16 cellular contexts compared by ENCODE assay signal in the genomic region with DNA sequence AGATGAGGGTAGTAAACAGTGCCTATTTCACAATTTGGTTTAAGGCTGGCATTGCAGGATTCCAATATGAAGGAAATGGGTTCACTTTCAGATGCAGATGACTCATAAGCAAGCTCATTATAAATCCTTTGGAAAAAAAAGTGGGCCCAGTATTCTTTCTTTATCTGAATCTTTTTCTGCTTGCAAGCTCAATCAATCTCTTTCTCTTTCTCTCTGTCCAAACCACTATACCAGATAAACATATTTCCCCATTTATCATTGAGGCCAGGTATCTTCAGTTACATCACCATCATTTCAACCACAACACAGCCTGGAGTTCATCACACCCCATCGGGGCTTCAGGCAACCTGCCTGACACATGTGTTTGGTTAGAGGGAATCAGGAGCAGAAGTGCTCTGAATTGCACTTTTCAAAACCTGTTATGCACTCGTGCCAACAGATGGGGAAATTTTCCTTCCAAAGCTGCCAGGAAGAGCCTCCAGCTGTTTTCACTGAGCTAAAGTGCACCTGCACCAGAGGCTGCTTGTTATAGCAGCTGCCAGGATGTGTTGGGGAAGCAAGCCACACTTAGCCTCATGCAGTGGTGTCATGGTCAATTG. TPM values are rescaled to one million over a fixed set of nuclear protein-coding genes. Genes with fewer than 3 reads are reported as not detected.
DNase-seq lines count a peak whose midpoint lies in the region; ATAC-seq, FAIRE-seq and TF ChIP-seq lines count a peak whose summit lies in the region.
"Had no signal": no experiment of that assay in that cellular context is flagged by ENCODE, and none has a peak within 500 bp of the region (broad histone marks: within the 10 kb centered on the region; RNA-seq: fewer than 3 reads in every experiment).

No MANE protein-coding gene starts in this region.

- CTCF ChIA-PET in HepG2 (lab: Yijun Ruan, JAX; ENCODE audit: low intra/inter-chr PET ratio, low total read pairs) = no interaction called here

- DNase-seq in DMS 273 (lab: John Stamatoyannopoulos, UW; ENCODE audit: unreplicated experiment) (peak; percentile 68), amniotic epithelial cell (ENCODE audit: low read depth) (peak; percentile 100), HepG2 (ENCODE audit: low spot score) (no peak), frontal cortex (ENCODE audit: low spot score in 2 of 2) (no peak), kidney glomerular epithelial cell (lab: John Stamatoyannopoulos, UW) (no peak)
- DNase-seq in activated CD4-positive, alpha-beta T cell treated with anti-CD3 and anti-CD28 coated beads for 4 hours = no peak
- DNase-seq: activated naive CD4-positive, alpha-beta T cell; DMS153; endodermal cell; Kasumi-1; occipital lobe; stimulated activated CD4-positive, alpha-beta T cell treated with anti-CD3 and anti-CD28 coated beads, Interleukin-4, amount 100 ng/mL, for 4 hours; tibial artery had no signal

- no peak overlapping the region for H3K4me2 ChIP-seq in Loucy (ENCODE audit: low read depth, low read length, poor library complexity, severe bottlenecking)
- no peak overlapping the region for H3K4me2 ChIP-seq in HepG2 (ENCODE audit: low read depth, low read length)

- H3K9me3 ChIP-seq in Loucy (ENCODE audit: insufficient read depth, low read depth, low read length) = no peaks in the 10 kb centered on the region
- H3K9me3 ChIP-seq in HepG2 (ENCODE audit: low read length) = no peaks in the 10 kb centered on the region
- H3K9me3 ChIP-seq: tibial artery had no signal

- H3K9ac ChIP-seq in Loucy (ENCODE audit: low read depth, low read length, poor library complexity, severe bottlenecking) (no peak overlapping the region), HepG2 (ENCODE audit: insufficient read depth, low read depth, low read length) (no peak overlapping the region)

- TF ChIP-seq EP300 in HepG2 (IDR thresholded peaks at IDR 0.05; ENCODE audit: low read depth in 2 of 2, low read length in 2 of 2) (no peak), HepG2 (CRISPR knock-in tag; IDR thresholded peaks at IDR 0.05; ENCODE audit: borderline replicate concordance) (no peak)

- H4K20me1 ChIP-seq in Loucy (ENCODE audit: insufficient read depth, low read length, poor library complexity, severe bottlenecking) (no peaks in the 10 kb centered on the region), HepG2 (ENCODE audit: insufficient read depth, low read length) (no peaks in the 10 kb centered on the region)

- H3F3A ChIP-seq in Loucy (ENCODE audit: low read depth) = no peaks in the 10 kb centered on the region

- H3K36me3 ChIP-seq in Loucy (ENCODE audit: insufficient read depth, low read length) (no peaks in the 10 kb centered on the region), HepG2 (replicated peaks in 1 of 2; ENCODE audit: control insufficient read depth in 1 of 2, insufficient read depth in 2 of 2, low read length in 2 of 2) (no peaks in the 10 kb centered on the region)
- H3K36me3 ChIP-seq: tibial artery had no signal

- POLR2A ChIA-PET in HepG2 (lab: Yijun Ruan, JAX) = no interaction called here

- TF ChIP-seq POLR2A in HepG2 (IDR thresholded peaks at IDR 0.05; ENCODE audit: insufficient read depth in 1 of 2, low read depth in 2 of 2, low read length in 2 of 2) = no peak

- H3K27me3 ChIP-seq in Loucy (ENCODE audit: insufficient read depth, low read length, poor library complexity, severe bottlenecking) = no peaks in the 10 kb centered on the region
- H3K27me3 ChIP-seq in HepG2 (ENCODE audit: control insufficient read depth in 1 of 2, insufficient read depth in 2 of 2, low read length in 2 of 2) = no peaks in the 10 kb centered on the region
- H3K27me3 ChIP-seq: tibial artery had no signal

- H2AFZ ChIP-seq in Loucy (ENCODE audit: low read length) (peak overlapping the region; percentile 54; the same call in 1 of the 2 replicates), HepG2 (ENCODE audit: low read length) (no peak overlapping the region)

- FAIRE-seq in HepG2 (lab: Jason Lieb, UNC) = no peak
- no peak for FAIRE-seq in frontal cortex (lab: Jason Lieb, UNC)

- H3K4me1 ChIP-seq in Loucy (ENCODE audit: insufficient read depth, low read length, poor library complexity, severe bottlenecking) (peaks cover 7% of the 10 kb centered on the region), HepG2 (ENCODE audit: insufficient read depth, low read length) (peaks cover 7% of the 10 kb centered on the region)

- TF ChIP-seq CTCF in Loucy (conservative IDR thresholded peaks at IDR 0.05; ENCODE audit: low read length) = no peak
- no peak for TF ChIP-seq CTCF in HepG2 (CRISPR knock-in tag; IDR thresholded peaks at IDR 0.05)

- TF ChIP-seq RAD21 in HepG2 (CRISPR knock-in tag; IDR thresholded peaks at IDR 0.05) = no peak

- no peaks in the 10 kb centered on the region for H3K9me2 ChIP-seq in Loucy (replicated peaks; ENCODE audit: low read depth, low read length)

- intact Hi-C loops in HepG2 (cut with micrococcal nuclease; ENCODE audit: unreplicated experiment) = no loop called here

- no peak overlapping the region for H3K27ac ChIP-seq in HepG2 (ENCODE audit: extremely low read length, insufficient read depth, low read length)
- H3K27ac ChIP-seq: tibial artery had no signal

- 6% methylated on average over 2 of the region's 2 CpGs for WGBS in HepG2 (ENCODE audit: low lambda C conversion rate)

- ATAC-seq in HepG2 (no peak), GM19452 (IDR thresholded peaks at IDR 0.05; ENCODE audit: unreplicated experiment) (no peak)
- ATAC-seq: Panc1 had no signal

- H3K4me3 ChIP-seq in Loucy (ENCODE audit: low read length, poor library complexity, severe bottlenecking) = no peak overlapping the region
- no peak overlapping the region for H3K4me3 ChIP-seq in HepG2 (replicated peaks in 1 of 3; ENCODE audit: insufficient read depth in 1 of 3, low read depth in 2 of 3, low read length in 3 of 3)
- H3K4me3 ChIP-seq: tibial artery had no signal

- in situ Hi-C loops in HepG2 (cut with HindIII; ENCODE audit: extremely low pct_ligation_motif_present, low pct_unique_long_range_greater_than_20kb) = no loop called here

- H3K79me2 ChIP-seq in Loucy (ENCODE audit: insufficient read depth, low read length) = no peaks in the 10 kb centered on the region
- H3K79me2 ChIP-seq in HepG2 (ENCODE audit: insufficient read depth, low read length) = no peaks in the 10 kb centered on the region

- BruUV-seq in HepG2 (replicated peaks; lab: Mats Ljungman, UMichigan) = no TSS peak

TF ChIP-seq in HepG2, 621 proteins besides CTCF, POLR2A, EP300 and RAD21:
- TF ChIP-seq ZNF12 (CRISPR knock-in tag; IDR thresholded peaks at IDR 0.05) (peak; percentile 69), SP2 (CRISPR knock-in tag; IDR thresholded peaks at IDR 0.05) (no peak)

RNA-seq across cellular contexts. Expression of a gene that starts 30.0 kb away (rescaled TPM):
- total RNA-seq in HepG2 (2016; rRNA removed; fragmentation: Illumina TruSeq; extraction: Trizol) (not detected in 2 replicates), frontal cortex (2.0 TPM)
- total RNA-seq in HepG2 (2016; cell fraction: cytosol; rRNA removed; fragmentation: Illumina TruSeq; extraction: Trizol; ENCODE audit: low read depth) = not detected in 2 replicates
- total RNA-seq in HepG2 (2016; cell fraction: insoluble cytoplasmic fraction; rRNA removed; fragmentation: Illumina TruSeq; extraction: Trizol) = not detected in 2 replicates
- not detected in 2 replicates for total RNA-seq in HepG2 (2016; cell fraction: membrane; rRNA removed; fragmentation: Illumina TruSeq; extraction: Trizol)
- total RNA-seq in HepG2 (2016; cell fraction: nucleus; rRNA removed; fragmentation: Illumina TruSeq; extraction: Trizol) = not detected in 2 replicates
- polyA plus RNA-seq in HepG2 (2011; rRNA removed) = 0.03 TPM in 1 of 2 replicates, not detected in the other
- 0.01 TPM in 1 of 2 replicates, not detected in the other for polyA plus RNA-seq in HepG2 (2011; cell fraction: cytosol; rRNA removed)
- not detected in 2 replicates for polyA plus RNA-seq in HepG2 (2011; cell fraction: nucleus; rRNA removed)
- not detected in 2 replicates for polyA plus RNA-seq in HepG2 (2012)
- not detected in 2 replicates for polyA plus RNA-seq in HepG2 (2016; cell fraction: cytosol; fragmentation: Illumina TruSeq; extraction: Trizol; ENCODE audit: low read depth)
- not detected in 2 replicates for polyA plus RNA-seq in HepG2 (2016; cell fraction: insoluble cytoplasmic fraction; fragmentation: Illumina TruSeq; extraction: Trizol; ENCODE audit: low read depth)
- polyA plus RNA-seq in HepG2 (2016; cell fraction: membrane; fragmentation: Illumina TruSeq; extraction: Trizol; ENCODE audit: low read depth) = not detected in 2 replicates
- not detected in 2 replicates for polyA plus RNA-seq in HepG2 (2016; cell fraction: nucleus; fragmentation: Illumina TruSeq; extraction: Trizol; ENCODE audit: insufficient read depth, low read depth)
- polyA minus RNA-seq in HepG2 (2011; rRNA and poly(A)+ RNA removed; ENCODE audit: low replicate concordance) = 0.19 TPM in 1 of 2 replicates, not detected in the other
- not detected in 2 replicates for polyA minus RNA-seq in HepG2 (2011; cell fraction: cytosol; rRNA and poly(A)+ RNA removed)
- polyA minus RNA-seq in HepG2 (2011; cell fraction: nucleus; rRNA and poly(A)+ RNA removed) = not detected in 2 replicates

Comparison
In these comparisons a context has a peak if more than half of its experiments do, and no peak if none do; other contexts are left out.
1. DNase-seq: peak in DMS 273 (single experiment) and amniotic epithelial cell (single experiment); none in HepG2 (single experiment), frontal cortex (0 of 2), kidney glomerular epithelial cell (single experiment) and activated CD4-positive, alpha-beta T cell treated with anti-CD3 and anti-CD28 coated beads for 4 hours (0 of 2).